6 cellular contexts compared by ENCODE assay signal in the genomic region with DNA sequence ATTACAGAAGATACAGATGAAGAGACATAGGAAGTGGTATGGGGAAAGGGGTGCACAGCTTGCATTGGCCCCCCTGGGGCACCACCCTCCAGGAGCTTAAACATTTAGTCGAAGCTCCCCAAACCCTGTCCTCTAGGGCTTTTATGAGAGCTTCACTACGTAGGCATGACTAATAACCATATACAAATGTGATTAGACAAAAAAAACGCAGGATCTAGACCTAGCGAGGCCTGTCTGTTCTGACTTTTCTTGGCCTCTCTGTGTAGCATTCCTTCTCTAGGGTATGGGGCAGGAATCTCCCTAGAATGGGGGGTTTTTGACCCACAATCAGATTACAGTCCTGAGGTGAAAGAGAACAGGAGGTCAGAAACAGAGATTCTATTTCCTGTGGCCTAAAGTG.
"Had no signal": no experiment of that assay in that cellular context is flagged by ENCODE, and none has a peak within 500 bp of the region (broad histone marks: within the 10 kb centered on the region; RNA-seq: fewer than 3 reads in every experiment).

No MANE protein-coding gene starts in this region.

- DNase-seq: H9, HCEC 1CT, IMR-90, KG1 had no signal

- H3K4me2 ChIP-seq: GM23338 had no signal

- ATAC-seq: GM23338, K562 had no signal

- H3K4me3 ChIP-seq: GM23338, K562 had no signal
